Comparison of ENCODE assay signal across 23 cellular contexts in the genomic region with DNA sequence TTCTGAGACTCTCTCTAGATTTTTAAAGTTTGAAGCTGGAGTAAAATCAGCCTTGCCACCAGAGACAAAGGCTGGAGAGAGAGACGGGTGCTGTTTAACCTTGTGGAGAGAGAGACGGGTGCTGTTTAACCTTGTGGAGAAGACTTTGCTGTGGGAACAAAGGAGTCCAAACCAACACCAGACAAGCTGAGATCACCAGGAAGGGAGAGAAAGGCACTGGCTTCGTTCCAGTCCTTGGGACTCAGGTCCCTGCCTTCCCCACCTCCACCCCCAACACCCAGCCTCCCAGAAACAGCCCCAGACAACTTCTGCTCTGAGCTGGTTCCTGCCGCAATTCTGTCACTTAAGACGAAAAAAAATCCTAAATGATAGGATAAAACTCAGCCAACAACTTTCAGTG.
DNase-seq lines count a peak whose midpoint lies in the region; ATAC-seq, FAIRE-seq and TF ChIP-seq lines count a peak whose summit lies in the region.
"Had no signal": no experiment of that assay in that cellular context is flagged by ENCODE, and none has a peak within 500 bp of the region (broad histone marks: within the 10 kb centered on the region; RNA-seq: fewer than 3 reads in every experiment).

No MANE protein-coding gene starts in this region.

- H4K5ac ChIP-seq in H1 (ENCODE audit: insufficient read length, low read depth, low read length): no peak overlapping the region
- no peak overlapping the region for H4K5ac ChIP-seq in mesendoderm (ENCODE audit: low read length)

- H3K4ac ChIP-seq in H1 (replicated peaks; ENCODE audit: insufficient read length, low read depth, low read length) (no peak overlapping the region), mesendoderm (ENCODE audit: low read depth, low read length) (no peak overlapping the region)

- H3K79me2 ChIP-seq in H1 (ENCODE audit: control insufficient read depth in 1 of 2, insufficient read depth in 2 of 2, low read length in 2 of 2) (no peaks in the 10 kb centered on the region), mesendoderm (ENCODE audit: control insufficient read depth, insufficient read depth, low read length) (no peaks in the 10 kb centered on the region)

- H3K27me3 ChIP-seq in A673 (replicated peaks; ENCODE audit: insufficient read depth, low read depth, low read length, poor library complexity) (no peaks in the 10 kb centered on the region), H1 (replicated peaks in 1 of 4; ENCODE audit: control insufficient read depth in 3 of 4, extremely low read depth in 1 of 4, insufficient read depth in 3 of 4, low read length in 3 of 4) (no peaks in the 10 kb centered on the region; a peak in 1 of 7 replicates), mesendoderm (ENCODE audit: insufficient read depth, low read length, poor library complexity) (no peaks in the 10 kb centered on the region), ascending aorta (no peaks in the 10 kb centered on the region)
- H3K27me3 ChIP-seq: SJSA1 had no signal

- peak overlapping the region; percentile 99 for H2AFZ ChIP-seq in H1 (ENCODE audit: low read length)

- H2BK120ac ChIP-seq in H1 (replicated peaks; ENCODE audit: low read depth, low read length) (no peak overlapping the region), mesendoderm (ENCODE audit: low read depth, low read length) (peak overlapping the region; percentile 79)

- no peak for TF ChIP-seq RAD21 in H1 (IDR thresholded peaks at IDR 0.05 in 1 of 2, conservative IDR thresholded peaks at IDR 0.05 in 1 of 2; ENCODE audit: low read depth in 2 of 2, low read length in 2 of 2)

- FAIRE-seq in H1 (lab: Jason Lieb, UNC): no peak
- FAIRE-seq: D721Med, RCC 7860 had no signal

- no peak overlapping the region for H3K4me2 ChIP-seq in H1 (ENCODE audit: insufficient read depth in 1 of 2, low read depth in 2 of 2, low read length in 2 of 2)
- H3K4me2 ChIP-seq in mesendoderm (ENCODE audit: low read length): no peak overlapping the region

- no peak overlapping the region for H2BK15ac ChIP-seq in H1 (ENCODE audit: low read length)
- no peak overlapping the region for H2BK15ac ChIP-seq in mesendoderm (replicated peaks; ENCODE audit: low read depth)

- POLR2A ChIA-PET in A673 (lab: Charles Lee; ENCODE audit: low non-redundant PET) (no interaction called here), H1 (lab: Charles Lee; ENCODE audit: partially characterized antibody) (interaction anchor here (1.0 kb wide), 1 partner anchor 13 kb away, joined by 3 read pairs; no protein-coding TSS in a partner anchor)

- H2BK5ac ChIP-seq in H1 (ENCODE audit: low read depth, low read length): peak overlapping the region; percentile 54
- no peak overlapping the region for H2BK5ac ChIP-seq in mesendoderm (ENCODE audit: low read length)

- H3K36me3 ChIP-seq in A673 (ENCODE audit: insufficient read depth, low read length, poor library complexity, severe bottlenecking) (no peaks in the 10 kb centered on the region), H1 (ENCODE audit: control insufficient read depth in 2 of 4, insufficient read depth in 4 of 4, low read length in 3 of 4) (no peaks in the 10 kb centered on the region), mesendoderm (ENCODE audit: control insufficient read depth, insufficient read depth, low read length) (no peaks in the 10 kb centered on the region), ascending aorta (no peaks in the 10 kb centered on the region)
- H3K36me3 ChIP-seq: HAP-1, SJSA1 had no signal

- H3K27ac ChIP-seq in A673 (ENCODE audit: low read depth, low read length, poor library complexity, severe bottlenecking) (peak overlapping the region; percentile 66), H1 (ENCODE audit: low read depth, low read length) (no peak overlapping the region), mesendoderm (ENCODE audit: low read depth, low read length) (no peak overlapping the region), ascending aorta (peak overlapping the region in 1 of 2 donors; percentile 64)
- H3K27ac ChIP-seq: C4-2B, SJSA1 had no signal

- H3K23ac ChIP-seq in H1 (ENCODE audit: insufficient read length): no peak overlapping the region
- H3K23ac ChIP-seq in mesendoderm (ENCODE audit: low read length): no peak overlapping the region

- no TSS peak for BruUV-seq in A673 (replicated peaks; lab: Mats Ljungman, UMichigan)

- H3K18ac ChIP-seq in H1 (ENCODE audit: extremely low read depth, low read length) (no peak overlapping the region; the same call in 1 of the 2 replicates), mesendoderm (ENCODE audit: low read length) (peak overlapping the region; percentile 45)

- no peak for ATAC-seq in GM18868 (IDR thresholded peaks at IDR 0.05; ENCODE audit: unreplicated experiment)
- ATAC-seq: Right ventricle myocardium inferior had no signal

- no peak overlapping the region for H4K8ac ChIP-seq in H1 (ENCODE audit: extremely low read depth, insufficient read depth, low read length)
- no peak overlapping the region for H4K8ac ChIP-seq in mesendoderm (ENCODE audit: low read depth, low read length)

- H3K4me1 ChIP-seq in A673 (ENCODE audit: insufficient read depth, low read length, poor library complexity, severe bottlenecking) (peaks cover 17% of the 10 kb centered on the region), H1 (replicated peaks in 1 of 4; ENCODE audit: control insufficient read depth in 3 of 4, insufficient read depth in 4 of 4, low read length in 3 of 4) (peaks cover 0 to 10% (median 5%) of the 10 kb centered on the region in 4 experiments; a peak in 4 of 7 replicates), mesendoderm (ENCODE audit: control insufficient read depth, low read depth, low read length) (no peaks in the 10 kb centered on the region), ascending aorta (no peaks in the 10 kb centered on the region)
- H3K4me1 ChIP-seq: HAP-1, SJSA1 had no signal

- no peak for TF ChIP-seq EP300 in H1 (IDR thresholded peaks at IDR 0.05; ENCODE audit: borderline replicate concordance in 1 of 2, low read depth in 2 of 2, low read length in 2 of 2)

- no peak for TF ChIP-seq CTCF in A673 (conservative IDR thresholded peaks at IDR 0.05; ENCODE audit: low read depth, low read length)
- no peak for TF ChIP-seq CTCF in H1 (IDR thresholded peaks at IDR 0.05; ENCODE audit: control extremely low read depth in 1 of 3, insufficient read depth in 1 of 3, low read depth in 1 of 3, low read length in 3 of 3)
- no peak for TF ChIP-seq CTCF in ascending aorta (IDR thresholded peaks at IDR 0.05)

- no peaks in the 10 kb centered on the region for H4K20me1 ChIP-seq in H1 (replicated peaks in 1 of 2; ENCODE audit: control insufficient read depth in 1 of 2, insufficient read depth in 2 of 2, low read length in 2 of 2)

- intact Hi-C loops in A673 (cut with micrococcal nuclease; ENCODE audit: unreplicated experiment): no loop called here
- intact Hi-C loops in ascending aorta (cut with DNase I): no loop called here

- H3K4me3 ChIP-seq in A673 (ENCODE audit: low read depth, low read length, poor library complexity, severe bottlenecking) (no peak overlapping the region), H1 (ENCODE audit: extremely low read depth in 1 of 4, insufficient read depth in 2 of 4, low read depth in 3 of 4, low read length in 4 of 4) (no peak overlapping the region), mesendoderm (ENCODE audit: low read length) (no peak overlapping the region), ascending aorta (no peak overlapping the region)
- H3K4me3 ChIP-seq: HAP-1, SJSA1 had no signal

- no peak overlapping the region for H4K91ac ChIP-seq in H1 (replicated peaks; ENCODE audit: insufficient read length, low read length)

- 0 out of 2 replicates have a peak overlapping the region, but pooled peaks have one; percentile 72 for H2BK20ac ChIP-seq in H1 (ENCODE audit: low read length)

- WGBS in H1 (ENCODE audit: extremely low coverage in 1 of 2, insufficient coverage in 1 of 2, insufficient read length in 1 of 2, insufficient replicate concordance in 2 of 2, low coverage in 1 of 2, low lambda C conversion rate in 2 of 2, missing lambda C conversion rate in 1 of 2), 2 experiments: 74% methylated on average over 3 of the region's 5 CpGs; no CpG with 5 or more reads in 1 of the 2 experiments
- WGBS in mesendoderm (ENCODE audit: extremely low coverage, insufficient coverage, low lambda C conversion rate): no CpG with 5 or more reads among the region's 5 CpGs

- H3K56ac ChIP-seq in H1 (replicated peaks; ENCODE audit: insufficient read length, low read depth, low read length): no peak overlapping the region
- no peak overlapping the region for H3K56ac ChIP-seq in mesendoderm (ENCODE audit: low read length)

- no peak overlapping the region for H3K14ac ChIP-seq in H1 (ENCODE audit: insufficient read length)

- DNase-seq in A673 (ENCODE audit: low spot score) (peak; percentile 47), NCI-H2029 (lab: John Stamatoyannopoulos, UW) (peak; percentile 20), H1 (ENCODE audit: low read depth in 1 of 2, low spot score in 2 of 2) (no peak), mesendoderm (no peak), UCSD-AML1 (lab: John Stamatoyannopoulos, UW; ENCODE audit: unreplicated experiment) (no peak), ascending aorta (ENCODE audit: low spot score in 2 of 2) (no peak), cortex of kidney (lab: John Stamatoyannopoulos, UW) (no peak)
- DNase-seq: 8988T; CD8-positive, alpha-beta memory T cell; EL; GF-D8; NCI-H1105; NCI-H2081 treated with DMSO at 0.1 percent for 48 hours; NCI-H446 treated with DMSO at 0.1 percent for 48 hours; NCI-H526 treated with DMSO at 0.1 percent for 48 hours; OCI-M1 had no signal

- H3K9ac ChIP-seq in H1 (replicated peaks in 1 of 4; ENCODE audit: extremely low read depth in 1 of 4, low read depth in 3 of 4, low read length in 3 of 4) (no peak overlapping the region), mesendoderm (ENCODE audit: low read length) (no peak overlapping the region)

- CTCF ChIA-PET in A673 (lab: Charles Lee): no interaction called here
- CTCF ChIA-PET in H1 (lab: Charles Lee; ENCODE audit: partially characterized antibody): interaction anchor here (1.5 kb wide), 1 partner anchor 294 kb away, joined by 4 read pairs; no protein-coding TSS in a partner anchor

- no peaks in the 10 kb centered on the region for H3K9me3 ChIP-seq in A673 (ENCODE audit: low read depth, low read length, poor library complexity, severe bottlenecking)
- H3K9me3 ChIP-seq in H1 (ENCODE audit: insufficient read depth in 2 of 2, low read depth in 1 of 2, low read length in 1 of 2): no peaks in the 10 kb centered on the region
- H3K9me3 ChIP-seq in ascending aorta: no peaks in the 10 kb centered on the region
- H3K9me3 ChIP-seq: HAP-1 had no signal

- no peaks in the 10 kb centered on the region for H3K79me1 ChIP-seq in H1 (ENCODE audit: low read depth, low read length)
- no peaks in the 10 kb centered on the region for H3K79me1 ChIP-seq in mesendoderm (ENCODE audit: low read length)

- no peak for TF ChIP-seq POLR2A in H1 (IDR thresholded peaks at IDR 0.05; ENCODE audit: control extremely low read depth in 1 of 2, low read depth in 2 of 2, low read length in 2 of 2)

- peak overlapping the region; percentile 92 for H2BK12ac ChIP-seq in H1 (ENCODE audit: low read depth, low read length)

- H2AK5ac ChIP-seq in H1 (ENCODE audit: low read depth, low read length) (no peak overlapping the region), mesendoderm (ENCODE audit: low read length) (no peak overlapping the region)

- no peaks in the 10 kb centered on the region for H3K23me2 ChIP-seq in H1 (ENCODE audit: low read depth, low read length)

TF ChIP-seq in H1, 55 proteins besides CTCF, POLR2A, EP300 and RAD21 (continues in another document):
- no peak for TF ChIP-seq GABPA (IDR thresholded peaks at IDR 0.05; ENCODE audit: borderline replicate concordance, insufficient read depth, low read length)

Comparison
In these comparisons a context has a peak if more than half of its experiments do, and no peak if none do; other contexts are left out.
1. DNase-seq: peak in A673 (single experiment) and NCI-H2029 (single experiment); none in H1 (0 of 2), mesendoderm (single experiment), UCSD-AML1 (single experiment), ascending aorta (0 of 2) and cortex of kidney (single experiment).